In genomic region chr2:63976125-63976510, GRCh38 we compare ENCODE assay signal across 27 cellular contexts.
"Had no signal": no experiment of that assay in that cellular context is flagged by ENCODE, and none has a peak within 500 bp of the region (broad histone marks: within the 10 kb centered on the region; RNA-seq: fewer than 3 reads in every experiment).

No MANE protein-coding gene starts in this region.

- H3K27ac ChIP-seq: brain microvascular endothelial cell, gastrocnemius medialis, heart left ventricle, WERI-Rb-1 had no signal

- DNase-seq: activated B cell treated with CpG ODN at 0.5 μM for 24 hours; activated CD4-positive, alpha-beta T cell treated with anti-CD3 and anti-CD28 coated beads, Interleukin-2, amount 50 U/mL, for 1 hour; activated CD8-positive, alpha-beta memory T cell treated with anti-CD3 and anti-CD28 coated beads for 24 hours; activated effector memory CD4-positive, alpha-beta T cell treated with Interleukin-2 at 50 U/mL for 16 hours; activated gamma-delta T cell treated with Interleukin-2 at 50 U/mL for 16 hours; activated naive CD4-positive, alpha-beta T cell treated with Interleukin-2 at 50 U/mL for 16 hours; activated T-cell treated with anti-CD3 and anti-CD28 coated beads, Interleukin-2, amount 50 U/mL, for 4 hours; amniotic stem cell; anterior cingulate cortex; brain microvascular endothelial cell; caudate nucleus; cortex of kidney; dermis blood vessel endothelial cell; effector CD4-positive, alpha-beta T cell; effector memory CD8-positive, alpha-beta T cell; foreskin fibroblast; gastrocnemius medialis; glutamatergic neuron; heart left ventricle; T1000; WERI-Rb-1 had no signal

- H3K9me3 Mint-ChIP-seq: activated B cell treated with CpG ODN at 0.5 μM for 24 hours; activated T-cell treated with anti-CD3 and anti-CD28 coated beads, Interleukin-2, amount 50 U/mL, for 4 hours; activated T-helper 17 cell treated with anti-CD3 and anti-CD28 coated beads, Interleukin-2, amount 50 U/mL, for 72 hours; effector memory CD8-positive, alpha-beta T cell had no signal

- H3K27me3 ChIP-seq: brain microvascular endothelial cell, gastrocnemius medialis, heart left ventricle had no signal

- H3K27me3 Mint-ChIP-seq: activated B cell treated with CpG ODN at 0.5 μM for 24 hours; activated CD8-positive, alpha-beta T cell treated with anti-CD3 and anti-CD28 coated beads for 36 hours; activated naive CD8-positive, alpha-beta T cell; activated T-helper 17 cell treated with anti-CD3 and anti-CD28 coated beads, Interleukin-2, amount 50 U/mL, for 72 hours; effector memory CD8-positive, alpha-beta T cell had no signal

- FAIRE-seq: astrocyte, colon had no signal

- ATAC-seq: activated CD4-positive, CD25-positive, alpha-beta regulatory T cell treated with anti-CD3 and anti-CD28 coated beads, Interleukin-2, amount 50 U/mL, for 24 hours; activated CD8-positive, alpha-beta T cell treated with anti-CD3 and anti-CD28 coated beads for 36 hours; effector memory CD8-positive, alpha-beta T cell; gastrocnemius medialis; heart left ventricle had no signal

- H3K27ac Mint-ChIP-seq: activated B cell treated with CpG ODN at 0.5 μM for 24 hours; activated CD8-positive, alpha-beta T cell treated with anti-CD3 and anti-CD28 coated beads for 36 hours; activated naive CD8-positive, alpha-beta T cell; effector memory CD8-positive, alpha-beta T cell had no signal

- H3K4me1 ChIP-seq: gastrocnemius medialis, heart left ventricle had no signal

- H3K9me3 ChIP-seq: gastrocnemius medialis, heart left ventricle had no signal

- H3K4me3 Mint-ChIP-seq: activated B cell treated with CpG ODN at 0.5 μM for 24 hours; activated CD8-positive, alpha-beta T cell treated with anti-CD3 and anti-CD28 coated beads for 36 hours; activated naive CD8-positive, alpha-beta T cell; activated T-cell treated with anti-CD3 and anti-CD28 coated beads, Interleukin-2, amount 50 U/mL, for 4 hours; activated T-helper 17 cell treated with anti-CD3 and anti-CD28 coated beads, Interleukin-2, amount 50 U/mL, for 72 hours; effector memory CD8-positive, alpha-beta T cell had no signal

- H3K36me3 ChIP-seq: brain microvascular endothelial cell had no signal

- H3K4me1 Mint-ChIP-seq: activated B cell treated with CpG ODN at 0.5 μM for 24 hours had no signal

- H3K4me3 ChIP-seq: gastrocnemius medialis, heart left ventricle had no signal
